19 cellular contexts compared by ENCODE assay signal in the genomic region with DNA sequence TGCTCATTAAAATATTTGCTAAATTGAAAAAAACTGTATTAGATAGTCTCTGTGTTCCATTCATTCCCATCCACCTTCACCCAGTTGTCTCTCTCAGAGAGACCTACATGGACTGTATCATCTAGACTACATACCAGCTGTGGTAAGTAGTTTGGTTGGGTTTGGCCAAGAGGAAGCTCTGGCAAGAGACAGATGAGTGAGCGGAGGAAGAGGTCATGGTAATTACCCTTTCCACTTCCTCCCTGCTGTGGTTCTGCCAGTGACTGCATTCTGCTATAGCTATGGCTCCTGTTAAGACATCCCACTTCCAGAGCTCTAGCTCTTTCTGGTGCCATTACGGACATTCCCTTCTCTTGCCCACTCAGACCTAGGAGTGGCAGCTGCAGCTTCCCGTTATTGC.
DNase-seq lines count a peak whose midpoint lies in the region; ATAC-seq and TF ChIP-seq lines count a peak whose summit lies in the region.
"Had no signal": no experiment of that assay in that cellular context is flagged by ENCODE, and none has a peak within 500 bp of the region (broad histone marks: within the 10 kb centered on the region; RNA-seq: fewer than 3 reads in every experiment).

No MANE protein-coding gene starts in this region.

- H2AK5ac ChIP-seq in H9 (ENCODE audit: insufficient read length, low read length), result no peak overlapping the region

- peaks cover 11% of the 10 kb centered on the region for H3K9me3 ChIP-seq in SJCRH30 (replicated peaks)
- no peaks in the 10 kb centered on the region for H3K9me3 ChIP-seq in upper lobe of left lung
- H3K9me3 ChIP-seq in H9 (ENCODE audit: control insufficient read depth, low read depth, low read length), result no peaks in the 10 kb centered on the region
- H3K9me3 ChIP-seq: SJSA1 had no signal

- no peak overlapping the region for H2BK120ac ChIP-seq in H9 (ENCODE audit: low read depth, low read length, poor library complexity, severe bottlenecking)

- no peak overlapping the region for H3K4me3 Mint-ChIP-seq in stimulated activated memory B cell treated with anti-CD40 and anti-IgM and Interleukin-4, amounts not matched to agents 10 μg/mL and 1 μg/mL and 100 μg/mL, for 72 hours
- H3K4me3 Mint-ChIP-seq in H9, result no peak overlapping the region
- H3K4me3 Mint-ChIP-seq: CD8-positive, alpha-beta T cell; T-helper 17 cell had no signal

- H3K23me2 ChIP-seq in H9 (ENCODE audit: insufficient read length, low read depth, low read length, poor library complexity, severe bottlenecking), result no peaks in the 10 kb centered on the region

- no peaks in the 10 kb centered on the region for H3K36me3 Mint-ChIP-seq in stimulated activated memory B cell treated with anti-CD40 and anti-IgM and Interleukin-4, amounts not matched to agents 10 μg/mL and 1 μg/mL and 100 μg/mL, for 72 hours
- peaks cover 0 to 7% (median 2%) of the 10 kb centered on the region in 3 experiments; a peak in 2 of 7 replicates for H3K36me3 Mint-ChIP-seq in H9 (ENCODE audit: insufficient read depth in 1 of 3, low read depth in 3 of 3)
- H3K36me3 Mint-ChIP-seq: CD8-positive, alpha-beta T cell had no signal

- H3K27me3 ChIP-seq in SJCRH30 (no peaks in the 10 kb centered on the region), upper lobe of left lung (no peaks in the 10 kb centered on the region), H9 (ENCODE audit: insufficient read depth, low read length) (no peaks in the 10 kb centered on the region)
- H3K27me3 ChIP-seq: SJSA1 had no signal

- no peak for TF ChIP-seq EP300 in upper lobe of left lung (IDR thresholded peaks at IDR 0.05)

- no peaks in the 10 kb centered on the region for H3K79me2 ChIP-seq in H9 (ENCODE audit: insufficient read depth, low read length)

- H3T11ph ChIP-seq in H9 (ENCODE audit: low read length), result no peak overlapping the region

- H3K4me1 ChIP-seq in SJCRH30 (peaks cover 5% of the 10 kb centered on the region; the same call in 1 of the 2 replicates), upper lobe of left lung (no peaks in the 10 kb centered on the region), H9 (ENCODE audit: insufficient read depth, low read length) (no peaks in the 10 kb centered on the region)
- H3K4me1 ChIP-seq: SJSA1 had no signal

- H3K23ac ChIP-seq in H9 (ENCODE audit: insufficient read length, low read depth, low read length), result no peak overlapping the region

- no peak overlapping the region for H4K5ac ChIP-seq in H9 (ENCODE audit: insufficient read length, low read depth, low read length)

- no peak overlapping the region for H2BK5ac ChIP-seq in H9 (ENCODE audit: insufficient read length, low read length)

- no peak overlapping the region for H3K9ac ChIP-seq in H9 (ENCODE audit: extremely low read depth, insufficient read length, low read length)
- H3K9ac ChIP-seq: BLaER1 treated with 17β-estradiol and CSF1 and Interleukin-3, amounts not matched to agents 10 nM and 100 nM had no signal

- no peaks in the 10 kb centered on the region for H3K27me3 Mint-ChIP-seq in stimulated activated memory B cell treated with anti-CD40 and anti-IgM and Interleukin-4, amounts not matched to agents 10 μg/mL and 1 μg/mL and 100 μg/mL, for 72 hours
- no peaks in the 10 kb centered on the region for H3K27me3 Mint-ChIP-seq in H9 (ENCODE audit: low read depth)
- H3K27me3 Mint-ChIP-seq: T-helper 17 cell had no signal

- H3K18ac ChIP-seq in H9 (ENCODE audit: insufficient read length, low read depth, low read length), result no peak overlapping the region

- no peak overlapping the region for H2AFZ ChIP-seq in H9 (ENCODE audit: low read length)

- H3K9me3 Mint-ChIP-seq in stimulated activated memory B cell treated with anti-CD40 and anti-IgM and Interleukin-4, amounts not matched to agents 10 μg/mL and 1 μg/mL and 100 μg/mL, for 72 hours, result peaks cover 3% of the 10 kb centered on the region
- H3K9me3 Mint-ChIP-seq in H9, result peaks cover 44 to 48% of the 10 kb centered on the region in 2 experiments
- H3K9me3 Mint-ChIP-seq: CD8-positive, alpha-beta T cell had no signal

- DNase-seq in Jurkat, Clone E6-1 (ENCODE audit: low read depth, low spot score), result peak; percentile 14
- DNase-seq in SJCRH30 (peak; percentile 5 to 7), kidney tubule cell (ENCODE audit: low spot score) (peak; percentile 8), upper lobe of left lung (no peak), H9 (no peak)
- DNase-seq: CD8-positive, alpha-beta T cell; H7; KG1; NCI-H1048; NCI-H1436; NCI-H1930; NCI-H226; NCI-H526; T-helper 17 cell had no signal

- 82 to 97% methylated on average over 3 of the region's 3 CpGs for WGBS in upper lobe of left lung, 2 donors
- no CpG with 5 or more reads among the region's 3 CpGs for WGBS in H9 (ENCODE audit: extremely low coverage, insufficient read length, low lambda C conversion rate)

- H3K27ac Mint-ChIP-seq in stimulated activated memory B cell treated with anti-CD40 and anti-IgM and Interleukin-4, amounts not matched to agents 10 μg/mL and 1 μg/mL and 100 μg/mL, for 72 hours, result no peak overlapping the region
- H3K27ac Mint-ChIP-seq in H9, result no peak overlapping the region
- H3K27ac Mint-ChIP-seq: CD8-positive, alpha-beta T cell; T-helper 17 cell had no signal

- H3K4me2 ChIP-seq in H9 (ENCODE audit: insufficient read depth, insufficient read length, low read length), result no peak overlapping the region

- no peak overlapping the region for H3K27ac ChIP-seq in SJCRH30
- H3K27ac ChIP-seq in upper lobe of left lung, result no peak overlapping the region
- H3K27ac ChIP-seq in H9 (ENCODE audit: insufficient read length, low read depth, low read length), result no peak overlapping the region
- H3K27ac ChIP-seq: BLaER1 treated with 17β-estradiol and CSF1 and Interleukin-3, amounts not matched to agents 10 nM and 100 nM; SJSA1 had no signal

- no peak overlapping the region for H4K8ac ChIP-seq in H9 (replicated peaks; ENCODE audit: insufficient read length, low read depth, low read length)

- H3K56ac ChIP-seq in H9 (ENCODE audit: insufficient read length, low read depth, low read length), result no peak overlapping the region

- TF ChIP-seq CTCF in upper lobe of left lung (IDR thresholded peaks at IDR 0.05) (no peak), H9 (conservative IDR thresholded peaks at IDR 0.05) (no peak)

- no peak overlapping the region for H3K4ac ChIP-seq in H9 (ENCODE audit: low read depth, low read length)

- TF ChIP-seq POLR2A in upper lobe of left lung (IDR thresholded peaks at IDR 0.05), result no peak

- no peaks in the 10 kb centered on the region for H4K20me1 ChIP-seq in H9 (ENCODE audit: control insufficient read depth, insufficient read depth, insufficient read length)
- H4K20me1 ChIP-seq: BLaER1 treated with 17β-estradiol and CSF1 and Interleukin-3, amounts not matched to agents 10 nM and 100 nM had no signal

- H2BK12ac ChIP-seq in H9 (ENCODE audit: insufficient read length, low read depth, low read length), result no peak overlapping the region

- no peak overlapping the region for H3K14ac ChIP-seq in H9 (ENCODE audit: insufficient read depth, low read length)

- H2BK20ac ChIP-seq in H9 (ENCODE audit: low read depth, low read length, poor library complexity, severe bottlenecking), result no peak overlapping the region

- H4K91ac ChIP-seq in H9 (ENCODE audit: insufficient read length, low read depth, low read length), result no peak overlapping the region

- no peaks in the 10 kb centered on the region for H3K4me1 Mint-ChIP-seq in stimulated activated memory B cell treated with anti-CD40 and anti-IgM and Interleukin-4, amounts not matched to agents 10 μg/mL and 1 μg/mL and 100 μg/mL, for 72 hours
- H3K4me1 Mint-ChIP-seq in H9, result no peaks in the 10 kb centered on the region
- H3K4me1 Mint-ChIP-seq: T-helper 17 cell had no signal

- H3K36me3 ChIP-seq in SJCRH30, result no peaks in the 10 kb centered on the region; the same call in 1 of the 2 replicates
- no peaks in the 10 kb centered on the region for H3K36me3 ChIP-seq in upper lobe of left lung
- H3K36me3 ChIP-seq: BLaER1 treated with 17β-estradiol and CSF1 and Interleukin-3, amounts not matched to agents 10 nM and 100 nM; SJSA1 had no signal

- H3K4me3 ChIP-seq in Jurkat, Clone E6-1 (ENCODE audit: low read length), result no peak overlapping the region
- H3K4me3 ChIP-seq in SJCRH30 (no peak overlapping the region), upper lobe of left lung (no peak overlapping the region)
- H3K4me3 ChIP-seq: BLaER1 treated with 17β-estradiol and CSF1 and Interleukin-3, amounts not matched to agents 10 nM and 100 nM; SJSA1 had no signal

- ATAC-seq in GM18508 (IDR thresholded peaks at IDR 0.05; ENCODE audit: insufficient read depth, unreplicated experiment), result peak; percentile 65
- no peak for ATAC-seq in upper lobe of left lung (ENCODE audit: low FRiP score in 2 of 2)
- no peak for ATAC-seq in stimulated activated memory B cell treated with anti-CD40 and anti-IgM and Interleukin-4, amounts not matched to agents 10 μg/mL and 1 μg/mL and 100 μg/mL, for 72 hours
- ATAC-seq: CD8-positive, alpha-beta T cell; Panc1; T-helper 17 cell had no signal

- no peak overlapping the region for H2BK15ac ChIP-seq in H9 (ENCODE audit: low read depth, low read length)

- no peaks in the 10 kb centered on the region for H3K79me1 ChIP-seq in H9 (ENCODE audit: insufficient read depth, low read depth, low read length, poor library complexity, severe bottlenecking)

Comparison
In these comparisons a context has a peak if more than half of its experiments do, and no peak if none do; other contexts are left out.
1. DNase-seq: peak in Jurkat, Clone E6-1 (single experiment), SJCRH30 (2 of 2) and kidney tubule cell (single experiment); none in upper lobe of left lung (0 of 2) and H9 (single experiment).